Comparison of ENCODE assay signal across 1 cellular context in genomic region chr13:99979453-99980200, GRCh38.
A peak's percentile ranks its signal among the peaks of the same experiment; 100 is the strongest.
TF ChIP-seq lines count a peak whose summit lies in the region.

No MANE protein-coding gene starts in this region.

TF ChIP-seq in K562, 482 proteins besides CTCF, POLR2A, EP300 and RAD21 (continues in another document):
- peak; percentile 26 for TF ChIP-seq HNRNPLL (IDR thresholded peaks at IDR 0.05; ENCODE audit: low read depth, low read length, poor library complexity, severe bottlenecking)
- TF ChIP-seq ZNF778 (CRISPR knock-in tag; IDR thresholded peaks at IDR 0.05): no peak
- no peak for TF ChIP-seq ZNF253 (CRISPR knock-in tag; conservative IDR thresholded peaks at IDR 0.05)
- TF ChIP-seq ZNF354B (CRISPR knock-in tag; IDR thresholded peaks at IDR 0.05): no peak
- TF ChIP-seq KDM5B (IDR thresholded peaks at IDR 0.05; ENCODE audit: insufficient replicate concordance, low read depth, low read length): peak; percentile 20
- no peak for TF ChIP-seq CREBBP (IDR thresholded peaks at IDR 0.05; ENCODE audit: low read depth, low read length)
- no peak for TF ChIP-seq ZNF174 (CRISPR knock-in tag; IDR thresholded peaks at IDR 0.05)
- TF ChIP-seq, protein P1, sequence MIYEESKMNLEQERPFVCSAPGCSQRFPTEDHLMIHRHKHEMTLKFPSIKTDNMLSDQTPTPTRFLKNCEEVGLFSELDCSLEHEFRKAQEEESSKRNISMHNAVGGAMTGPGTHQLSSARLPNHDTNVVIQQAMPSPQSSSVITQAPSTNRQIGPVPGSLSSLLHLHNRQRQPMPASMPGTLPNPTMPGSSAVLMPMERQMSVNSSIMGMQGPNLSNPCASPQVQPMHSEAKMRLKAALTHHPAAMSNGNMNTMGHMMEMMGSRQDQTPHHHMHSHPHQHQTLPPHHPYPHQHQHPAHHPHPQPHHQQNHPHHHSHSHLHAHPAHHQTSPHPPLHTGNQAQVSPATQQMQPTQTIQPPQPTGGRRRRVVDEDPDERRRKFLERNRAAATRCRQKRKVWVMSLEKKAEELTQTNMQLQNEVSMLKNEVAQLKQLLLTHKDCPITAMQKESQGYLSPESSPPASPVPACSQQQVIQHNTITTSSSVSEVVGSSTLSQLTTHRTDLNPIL (CRISPR knock-in tag; IDR thresholded peaks at IDR 0.05): no peak
- TF ChIP-seq CBX3 (IDR thresholded peaks at IDR 0.05; ENCODE audit: borderline replicate concordance in 1 of 2, low read length in 2 of 2): 0 out of 3 replicates have a peak, but pooled peaks of 1 of the 2 experiments have one; percentile 28
- TF ChIP-seq SP2 (IDR thresholded peaks at IDR 0.05; ENCODE audit: extremely low read depth, low read depth, low read length, poor library complexity, severe bottlenecking): no peak
- no peak for TF ChIP-seq NCOR1 (IDR thresholded peaks at IDR 0.05)
- TF ChIP-seq KAT7 (CRISPR knock-in tag; IDR thresholded peaks at IDR 0.05; ENCODE audit: borderline replicate concordance): no peak
- no peak for TF ChIP-seq MED1 (CRISPR knock-in tag; IDR thresholded peaks at IDR 0.05; ENCODE audit: borderline replicate concordance)
- TF ChIP-seq ZBTB2 (IDR thresholded peaks at IDR 0.05): no peak
- no peak for TF ChIP-seq MCM3 (IDR thresholded peaks at IDR 0.05)
- no peak for TF ChIP-seq CHD1 (IDR thresholded peaks at IDR 0.05; ENCODE audit: low read length)
- TF ChIP-seq MYBL2 (IDR thresholded peaks at IDR 0.05; ENCODE audit: low read depth): no peak
- no peak for TF ChIP-seq MYBL2 (CRISPR knock-in tag; IDR thresholded peaks at IDR 0.05; ENCODE audit: borderline replicate concordance)
- no peak for TF ChIP-seq PPARD (CRISPR knock-in tag; IDR thresholded peaks at IDR 0.05)
- TF ChIP-seq ZNF134 (CRISPR knock-in tag; conservative IDR thresholded peaks at IDR 0.05): no peak
- TF ChIP-seq ZFX (CRISPR knock-in tag; IDR thresholded peaks at IDR 0.05): no peak; the same call in 1 of the 2 replicates
- TF ChIP-seq STAG1 (CRISPR knock-in tag; IDR thresholded peaks at IDR 0.05; ENCODE audit: borderline replicate concordance): no peak
- TF ChIP-seq, protein P2, sequence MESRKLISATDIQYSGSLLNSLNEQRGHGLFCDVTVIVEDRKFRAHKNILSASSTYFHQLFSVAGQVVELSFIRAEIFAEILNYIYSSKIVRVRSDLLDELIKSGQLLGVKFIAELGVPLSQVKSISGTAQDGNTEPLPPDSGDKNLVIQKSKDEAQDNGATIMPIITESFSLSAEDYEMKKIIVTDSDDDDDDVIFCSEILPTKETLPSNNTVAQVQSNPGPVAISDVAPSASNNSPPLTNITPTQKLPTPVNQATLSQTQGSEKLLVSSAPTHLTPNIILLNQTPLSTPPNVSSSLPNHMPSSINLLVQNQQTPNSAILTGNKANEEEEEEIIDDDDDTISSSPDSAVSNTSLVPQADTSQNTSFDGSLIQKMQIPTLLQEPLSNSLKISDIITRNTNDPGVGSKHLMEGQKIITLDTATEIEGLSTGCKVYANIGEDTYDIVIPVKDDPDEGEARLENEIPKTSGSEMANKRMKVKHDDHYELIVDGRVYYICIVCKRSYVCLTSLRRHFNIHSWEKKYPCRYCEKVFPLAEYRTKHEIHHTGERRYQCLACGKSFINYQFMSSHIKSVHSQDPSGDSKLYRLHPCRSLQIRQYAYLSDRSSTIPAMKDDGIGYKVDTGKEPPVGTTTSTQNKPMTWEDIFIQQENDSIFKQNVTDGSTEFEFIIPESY (CRISPR knock-in tag; IDR thresholded peaks at IDR 0.05): 0 out of 2 replicates have a peak, but pooled peaks have one; percentile 36
- no peak for TF ChIP-seq RNF2 (IDR thresholded peaks at IDR 0.05)
- no peak for TF ChIP-seq ETV5 (CRISPR knock-in tag; IDR thresholded peaks at IDR 0.05; ENCODE audit: low read depth)
- peak; percentile 95 for TF ChIP-seq L3MBTL2 (IDR thresholded peaks at IDR 0.05)
- TF ChIP-seq PBX2 (CRISPR knock-in tag; IDR thresholded peaks at IDR 0.05; ENCODE audit: low read depth): no peak
- no peak for TF ChIP-seq PBX2 (tag; conservative IDR thresholded peaks at IDR 0.05; ENCODE audit: low read depth)
- TF ChIP-seq NFATC3 (IDR thresholded peaks at IDR 0.05): no peak
- no peak for TF ChIP-seq POLR2B (IDR thresholded peaks at IDR 0.05; ENCODE audit: low read depth, partially characterized antibody)
- TF ChIP-seq ELF2 (CRISPR knock-in tag; IDR thresholded peaks at IDR 0.05): no peak
- no peak for TF ChIP-seq ELK1 (CRISPR knock-in tag; IDR thresholded peaks at IDR 0.05)
- no peak for TF ChIP-seq CBX5 (IDR thresholded peaks at IDR 0.05; ENCODE audit: borderline replicate concordance, low read depth)
- TF ChIP-seq MTA3 (IDR thresholded peaks at IDR 0.05; ENCODE audit: borderline replicate concordance): no peak
- no peak for TF ChIP-seq GATAD2B (IDR thresholded peaks at IDR 0.05; ENCODE audit: borderline replicate concordance)
- TF ChIP-seq, protein P3, sequence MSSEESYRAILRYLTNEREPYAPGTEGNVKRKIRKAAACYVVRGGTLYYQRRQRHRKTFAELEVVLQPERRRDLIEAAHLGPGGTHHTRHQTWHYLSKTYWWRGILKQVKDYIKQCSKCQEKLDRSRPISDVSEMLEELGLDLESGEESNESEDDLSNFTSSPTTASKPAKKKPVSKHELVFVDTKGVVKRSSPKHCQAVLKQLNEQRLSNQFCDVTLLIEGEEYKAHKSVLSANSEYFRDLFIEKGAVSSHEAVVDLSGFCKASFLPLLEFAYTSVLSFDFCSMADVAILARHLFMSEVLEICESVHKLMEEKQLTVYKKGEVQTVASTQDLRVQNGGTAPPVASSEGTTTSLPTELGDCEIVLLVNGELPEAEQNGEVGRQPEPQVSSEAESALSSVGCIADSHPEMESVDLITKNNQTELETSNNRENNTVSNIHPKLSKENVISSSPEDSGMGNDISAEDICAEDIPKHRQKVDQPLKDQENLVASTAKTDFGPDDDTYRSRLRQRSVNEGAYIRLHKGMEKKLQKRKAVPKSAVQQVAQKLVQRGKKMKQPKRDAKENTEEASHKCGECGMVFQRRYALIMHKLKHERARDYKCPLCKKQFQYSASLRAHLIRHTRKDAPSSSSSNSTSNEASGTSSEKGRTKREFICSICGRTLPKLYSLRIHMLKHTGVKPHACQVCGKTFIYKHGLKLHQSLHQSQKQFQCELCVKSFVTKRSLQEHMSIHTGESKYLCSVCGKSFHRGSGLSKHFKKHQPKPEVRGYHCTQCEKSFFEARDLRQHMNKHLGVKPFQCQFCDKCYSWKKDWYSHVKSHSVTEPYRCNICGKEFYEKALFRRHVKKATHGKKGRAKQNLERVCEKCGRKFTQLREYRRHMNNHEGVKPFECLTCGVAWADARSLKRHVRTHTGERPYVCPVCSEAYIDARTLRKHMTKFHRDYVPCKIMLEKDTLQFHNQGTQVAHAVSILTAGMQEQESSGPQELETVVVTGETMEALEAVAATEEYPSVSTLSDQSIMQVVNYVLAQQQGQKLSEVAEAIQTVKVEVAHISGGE (CRISPR knock-in tag; IDR thresholded peaks at IDR 0.05): 0 out of 6 replicates have a peak, but pooled peaks of 1 of the 3 experiments have one; percentile 12
- TF ChIP-seq ZZZ3 (IDR thresholded peaks at IDR 0.05): no peak
- TF ChIP-seq SP1 (CRISPR knock-in tag; IDR thresholded peaks at IDR 0.05): 0 out of 2 replicates have a peak, but pooled peaks have one; percentile 33
- TF ChIP-seq FOXK2 (conservative IDR thresholded peaks at IDR 0.05 in 1 of 2, IDR thresholded peaks at IDR 0.05 in 1 of 2; ENCODE audit: low read depth in 2 of 2): no peak
- no peak for TF ChIP-seq ZBED1 (IDR thresholded peaks at IDR 0.05)
- TF ChIP-seq, protein P4, sequence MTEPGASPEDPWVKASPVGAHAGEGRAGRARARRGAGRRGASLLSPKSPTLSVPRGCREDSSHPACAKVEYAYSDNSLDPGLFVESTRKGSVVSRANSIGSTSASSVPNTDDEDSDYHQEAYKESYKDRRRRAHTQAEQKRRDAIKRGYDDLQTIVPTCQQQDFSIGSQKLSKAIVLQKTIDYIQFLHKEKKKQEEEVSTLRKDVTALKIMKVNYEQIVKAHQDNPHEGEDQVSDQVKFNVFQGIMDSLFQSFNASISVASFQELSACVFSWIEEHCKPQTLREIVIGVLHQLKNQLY (CRISPR knock-in tag; conservative IDR thresholded peaks at IDR 0.05): no peak
- TF ChIP-seq RBBP5 (IDR thresholded peaks at IDR 0.05; ENCODE audit: borderline replicate concordance, insufficient read depth, low read length, poor library complexity, severe bottlenecking): peak; percentile 2
- TF ChIP-seq RBM25 (IDR thresholded peaks at IDR 0.05; ENCODE audit: low read depth, low read length, severe bottlenecking): no peak
- TF ChIP-seq ZBTB7A (IDR thresholded peaks at IDR 0.05; ENCODE audit: borderline replicate concordance, control insufficient read depth, low read depth, low read length): no peak
- no peak for TF ChIP-seq AFF1 (IDR thresholded peaks at IDR 0.05; ENCODE audit: low read depth in 1 of 2, partially characterized antibody in 2 of 2)
- no peak for TF ChIP-seq ASH1L (IDR thresholded peaks at IDR 0.05; ENCODE audit: borderline replicate concordance, low read depth, partially characterized antibody)
- TF ChIP-seq UBTF (IDR thresholded peaks at IDR 0.05; ENCODE audit: borderline replicate concordance in 1 of 2, low read depth in 2 of 2, low read length in 2 of 2): no peak
